ENCODE assay signal across 8 cellular contexts in genomic region chr5:150485770-150486401, GRCh38. TPM values are rescaled to one million over a fixed set of nuclear protein-coding genes. Genes with fewer than 3 reads are reported as not detected.
DNase-seq lines count a peak whose midpoint lies in the region; ATAC-seq and TF ChIP-seq lines count a peak whose summit lies in the region.

No MANE protein-coding gene starts in this region.

- peak overlapping the region; percentile 90 to 98 (median 94) for H3K9ac ChIP-seq in BLaER1 treated with 17β-estradiol and CSF1 and Interleukin-3, amounts not matched to agents 10 nM and 100 nM
- peak overlapping the region; percentile 10; the same call in 1 of the 2 replicates for H3K9ac ChIP-seq in SU-DHL-6 (ENCODE audit: low read length)

- peaks cover 23 to 41% (median 36%) of the 10 kb centered on the region in 11 experiments; a peak in 21 of 22 replicates for H4K20me1 ChIP-seq in BLaER1 treated with 17β-estradiol and CSF1 and Interleukin-3, amounts not matched to agents 10 nM and 100 nM
- H4K20me1 ChIP-seq in SU-DHL-6 (ENCODE audit: low read depth, low read length): no peaks in the 10 kb centered on the region

- H3K9me3 ChIP-seq in BLaER1 treated with 17β-estradiol and CSF1 and Interleukin-3, amounts not matched to agents 10 nM and 100 nM (replicated peaks in 1 of 11): no peaks in the 10 kb centered on the region
- H3K9me3 ChIP-seq in SU-DHL-6 (ENCODE audit: insufficient read depth, low read length): no peaks in the 10 kb centered on the region

- H3K4me1 ChIP-seq in BLaER1 treated with 17β-estradiol and CSF1 and Interleukin-3, amounts not matched to agents 10 nM and 100 nM: peaks cover 41 to 50% (median 46%) of the 10 kb centered on the region in 10 experiments

- H3K27me3 ChIP-seq in BLaER1 treated with 17β-estradiol and CSF1 and Interleukin-3, amounts not matched to agents 10 nM and 100 nM: no peaks in the 10 kb centered on the region
- H3K27me3 ChIP-seq in H7 (ENCODE audit: control insufficient read depth, insufficient read depth, low read length) (no peaks in the 10 kb centered on the region), SU-DHL-6 (ENCODE audit: low read length) (no peaks in the 10 kb centered on the region)

- no peaks in the 10 kb centered on the region for H3K79me2 ChIP-seq in SU-DHL-6 (ENCODE audit: insufficient read depth, low read length)

- peaks cover 0 to 9% (median 0%) of the 10 kb centered on the region in 11 experiments; a peak in 3 of 22 replicates for H3K36me3 ChIP-seq in BLaER1 treated with 17β-estradiol and CSF1 and Interleukin-3, amounts not matched to agents 10 nM and 100 nM
- H3K36me3 ChIP-seq in H7 (replicated peaks; ENCODE audit: control insufficient read depth, insufficient read depth, low read length) (no peaks in the 10 kb centered on the region), SU-DHL-6 (ENCODE audit: low read length) (no peaks in the 10 kb centered on the region)

- peak overlapping the region; percentile 81 to 95 (median 86) for H3K4me3 ChIP-seq in BLaER1 treated with 17β-estradiol and CSF1 and Interleukin-3, amounts not matched to agents 10 nM and 100 nM
- peak overlapping the region; percentile 93 for H3K4me3 ChIP-seq in H7 (ENCODE audit: insufficient read depth, low read depth, low read length)
- H3K4me3 ChIP-seq in SU-DHL-6 (ENCODE audit: insufficient read depth, low read length, poor library complexity, severe bottlenecking): peak overlapping the region; percentile 38

- peak overlapping the region; percentile 82 to 96 (median 90) for H3K4me2 ChIP-seq in BLaER1 treated with 17β-estradiol and CSF1 and Interleukin-3, amounts not matched to agents 10 nM and 100 nM
- peak overlapping the region; percentile 43 for H3K4me2 ChIP-seq in SU-DHL-6 (ENCODE audit: low read depth, low read length, poor library complexity, severe bottlenecking)

- ATAC-seq in left colon (peak; percentile 66), HG02852 (IDR thresholded peaks at IDR 0.05; ENCODE audit: unreplicated experiment) (no peak), HG03442 (IDR thresholded peaks at IDR 0.05; ENCODE audit: unreplicated experiment) (no peak)

- peak overlapping the region; percentile 85 to 95 (median 91) for H3K27ac ChIP-seq in BLaER1 treated with 17β-estradiol and CSF1 and Interleukin-3, amounts not matched to agents 10 nM and 100 nM
- H3K27ac ChIP-seq in SU-DHL-6 (ENCODE audit: low read depth, low read length) (no peak overlapping the region), caudate nucleus (ENCODE audit: low read depth, low read length) (peak overlapping the region; percentile 90)

- DNase-seq in H7 (peak; percentile 93), caudate nucleus (lab: John Stamatoyannopoulos, UW) (peak in 41 of 61 donors; percentile 29 to 78 (median 52)), left colon (peak in 1 of 2 donors; percentile 77)
- peak; percentile 46 for DNase-seq in stimulated activated CD4-positive, alpha-beta T cell treated with anti-CD3 and anti-CD28 coated beads, Interleukin-4, amount 100 ng/mL, for 1 hour

- no peak for TF ChIP-seq CTCF in SU-DHL-6 (IDR thresholded peaks at IDR 0.05; ENCODE audit: insufficient read depth, low read length, poor library complexity, severe bottlenecking)

- intact Hi-C loops in left colon (cut with DNase I, micrococcal nuclease): no loop called here

- no peaks in the 10 kb centered on the region for H3F3A ChIP-seq in SU-DHL-6 (ENCODE audit: insufficient read depth)

- H2AFZ ChIP-seq in SU-DHL-6 (ENCODE audit: low read depth, low read length, severe bottlenecking): no peak overlapping the region

- H3K9me2 ChIP-seq in SU-DHL-6 (replicated peaks; ENCODE audit: insufficient read depth, low read length): no peaks in the 10 kb centered on the region

RNA-seq across cellular contexts. Expression of gene NDST1, which starts 22.0 kb away (rescaled TPM):
- 24.8 and 28.7 TPM in 2 replicates for total RNA-seq in H7 (2014; rRNA removed; shearing (Covaris generic))
- total RNA-seq in left colon: 10 to 100 TPM; 63.5 to 73.9 TPM

RNA-seq across cellular contexts. Expression of gene RPS14, which starts 36.3 kb away (rescaled TPM):
- 2,734 and 3,255 TPM in 2 replicates for total RNA-seq in H7 (2014; rRNA removed; shearing (Covaris generic))
- 1,000 to 10,000 TPM; 1,685 to 1,991 TPM for total RNA-seq in left colon

Comparison
In these comparisons a context has a peak if more than half of its experiments do, and no peak if none do; other contexts are left out.
1. H3K4me3 ChIP-seq: peak in every context shown above with its lines; median percentile 93 in H7; 86 in BLaER1 treated with 17β-estradiol and CSF1 and Interleukin-3, amounts not matched to agents 10 nM and 100 nM; 38 in SU-DHL-6.